Comparison of ENCODE assay signal across 8 cellular contexts in genomic region chr10:92387289-92387940, GRCh38.
DNase-seq lines count a peak whose midpoint lies in the region; ATAC-seq and TF ChIP-seq lines count a peak whose summit lies in the region.

No MANE protein-coding gene starts in this region.

- H3K27me3 Mint-ChIP-seq in HFFc6 (ENCODE audit: insufficient read depth) = peaks cover 4% of the 10 kb centered on the region
- H3K27me3 Mint-ChIP-seq in WTC11 (ENCODE audit: low read depth) = no peaks in the 10 kb centered on the region; the same call in 1 of the 2 replicates

- ATAC-seq in WTC11 = peak; percentile 97
- ATAC-seq in GM18505 (IDR thresholded peaks at IDR 0.05; ENCODE audit: unreplicated experiment) = no peak
- no peak for ATAC-seq in HG03095 (IDR thresholded peaks at IDR 0.05; ENCODE audit: unreplicated experiment)

- H3K36me3 ChIP-seq in Peyer's patch = no peaks in the 10 kb centered on the region

- H3K9me3 ChIP-seq in Peyer's patch = no peaks in the 10 kb centered on the region

- POLR2A ChIA-PET in WTC11 (lab: Charles Lee) = interaction anchor here (0.8 kb wide), 1 partner anchor 96 kb away, joined by 3 read pairs; the partner anchor contains the start of genes CPEB3 and MARCHF5

- H3K27ac Mint-ChIP-seq in HFFc6 (no peak overlapping the region), WTC11 (peak overlapping the region; percentile 49; the same call in 1 of the 2 replicates)

- TF ChIP-seq CTCF in HFFc6 (IDR thresholded peaks at IDR 0.05) (no peak), WTC11 (IDR thresholded peaks at IDR 0.05) (no peak), Peyer's patch (IDR thresholded peaks at IDR 0.05) (no peak)

- H3K27ac ChIP-seq in Peyer's patch = no peak overlapping the region

- no peaks in the 10 kb centered on the region for H3K27me3 ChIP-seq in Peyer's patch

- H3K9me3 Mint-ChIP-seq in HFFc6 = no peaks in the 10 kb centered on the region
- H3K9me3 Mint-ChIP-seq in WTC11 = no peaks in the 10 kb centered on the region

- CTCF ChIA-PET in WTC11 (lab: Charles Lee) = interaction anchor here (0.8 kb wide), 1 partner anchor 33 kb away, joined by 4 read pairs; no protein-coding TSS in a partner anchor

- H3K4me1 ChIP-seq in Peyer's patch = no peaks in the 10 kb centered on the region

- H3K4me1 Mint-ChIP-seq in HFFc6 (ENCODE audit: low read depth) (no peaks in the 10 kb centered on the region), WTC11 (peaks cover 27% of the 10 kb centered on the region)

- H3K36me3 Mint-ChIP-seq in HFFc6 (ENCODE audit: low read depth) (no peaks in the 10 kb centered on the region), WTC11 (no peaks in the 10 kb centered on the region)

- peak; percentile 73 for DNase-seq in AG08396 (ENCODE audit: low spot score)
- peak; percentile 18 for DNase-seq in HFFc6
- peak; percentile 96 for DNase-seq in WTC11 (ENCODE audit: low spot score)
- DNase-seq in iPS DF 4.7 (ENCODE audit: extremely low read depth, low spot score) = peak; percentile 98
- DNase-seq in Peyer's patch = no peak
- no peak for DNase-seq in NCI-H524 (lab: John Stamatoyannopoulos, UW)

- no peak overlapping the region for H3K4me3 Mint-ChIP-seq in HFFc6
- no peak overlapping the region for H3K4me3 Mint-ChIP-seq in WTC11

- TF ChIP-seq POLR2A in Peyer's patch (IDR thresholded peaks at IDR 0.05) = no peak
- no peak for TF ChIP-seq POLR2A in GM18505 (IDR thresholded peaks at IDR 0.05; ENCODE audit: borderline replicate concordance, extremely low read depth, insufficient read depth, insufficient read length)

- H3K4me3 ChIP-seq in Peyer's patch = no peak overlapping the region

TF ChIP-seq in WTC11, 78 proteins besides CTCF, POLR2A, EP300 and RAD21 (continues in another document):
- no peak; the same call in 1 of the 2 replicates for TF ChIP-seq AFF4 (CRISPR knock-in tag; IDR thresholded peaks at IDR 0.05; ENCODE audit: borderline replicate concordance)
- TF ChIP-seq FOXP4 (CRISPR knock-in tag; IDR thresholded peaks at IDR 0.05) = peak; percentile 91
- TF ChIP-seq MAX (CRISPR knock-in tag; IDR thresholded peaks at IDR 0.05) = no peak; the same call in 1 of the 2 replicates
- TF ChIP-seq MLX (CRISPR knock-in tag; IDR thresholded peaks at IDR 0.05) = no peak
- TF ChIP-seq JAZF1 (CRISPR knock-in tag; IDR thresholded peaks at IDR 0.05) = no peak
- TF ChIP-seq RELA (CRISPR knock-in tag; IDR thresholded peaks at IDR 0.05; ENCODE audit: borderline replicate concordance) = no peak
- TF ChIP-seq TEAD4 (CRISPR knock-in tag; IDR thresholded peaks at IDR 0.05) = peak; percentile 80
- peak; percentile 95 for TF ChIP-seq ETV6 (CRISPR knock-in tag; IDR thresholded peaks at IDR 0.05)
- TF ChIP-seq ZNF423 (CRISPR knock-in tag; IDR thresholded peaks at IDR 0.05) = no peak
- TF ChIP-seq ZNF138 (CRISPR knock-in tag; conservative IDR thresholded peaks at IDR 0.05) = no peak
- TF ChIP-seq E2F1 (CRISPR knock-in tag; IDR thresholded peaks at IDR 0.05) = no peak
- peak; percentile 84 for TF ChIP-seq SP1 (CRISPR knock-in tag; conservative IDR thresholded peaks at IDR 0.05)
- no peak for TF ChIP-seq NR3C1 (CRISPR knock-in tag; conservative IDR thresholded peaks at IDR 0.05; ENCODE audit: low read depth)
- TF ChIP-seq HMGA2 (CRISPR knock-in tag; IDR thresholded peaks at IDR 0.05) = no peak
- no peak for TF ChIP-seq SOX15 (CRISPR knock-in tag; IDR thresholded peaks at IDR 0.05)
- no peak; the same call in 1 of the 2 replicates for TF ChIP-seq NFE2L1 (CRISPR knock-in tag; IDR thresholded peaks at IDR 0.05)
- no peak for TF ChIP-seq JUN (CRISPR knock-in tag; IDR thresholded peaks at IDR 0.05)
- TF ChIP-seq ZNF232 (CRISPR knock-in tag; IDR thresholded peaks at IDR 0.05) = 0 out of 2 replicates have a peak, but pooled peaks have one; percentile 37
- peak; percentile 64; the same call in 1 of the 2 replicates for TF ChIP-seq CREM (CRISPR knock-in tag; IDR thresholded peaks at IDR 0.05)
- TF ChIP-seq FOXK1 (CRISPR knock-in tag; IDR thresholded peaks at IDR 0.05) = peak; percentile 89
- no peak for TF ChIP-seq USF1 (CRISPR knock-in tag; IDR thresholded peaks at IDR 0.05)
- TF ChIP-seq PRRX2 (CRISPR knock-in tag; IDR thresholded peaks at IDR 0.05) = no peak
- peak; percentile 73 for TF ChIP-seq TEAD1 (CRISPR knock-in tag; IDR thresholded peaks at IDR 0.05)
- TF ChIP-seq IRF1 (CRISPR knock-in tag; IDR thresholded peaks at IDR 0.05) = peak; percentile 62; the same call in 1 of the 2 replicates

Comparison
In these comparisons a context has a peak if more than half of its experiments do, and no peak if none do; other contexts are left out.
1. DNase-seq: peak in AG08396 (single experiment), HFFc6 (single experiment), WTC11 (single experiment) and iPS DF 4.7 (single experiment); none in Peyer's patch (0 of 3) and NCI-H524 (0 of 2).